ENCODE assay signal across 31 cellular contexts in genomic region chr21:37172646-37173045, GRCh38.
"Had no signal": no experiment of that assay in that cellular context is flagged by ENCODE, and none has a peak within 500 bp of the region (broad histone marks: within the 10 kb centered on the region; RNA-seq: fewer than 3 reads in every experiment).

No MANE protein-coding gene starts in this region.

- H3K4me1 Mint-ChIP-seq: activated B cell treated with CpG ODN at 0.5 μM for 24 hours, T-helper 17 cell had no signal

- H3K9me3 Mint-ChIP-seq: activated B cell treated with CpG ODN at 0.5 μM for 24 hours; activated CD4-positive, alpha-beta T cell treated with anti-CD3 and anti-CD28 coated beads, Interleukin-2, amount 10 ng/mL, durations not matched to agents 24 days and 14 days; activated naive CD4-positive, alpha-beta T cell treated with anti-CD3 and anti-CD28 coated beads for 36 hours; activated naive CD8-positive, alpha-beta T cell treated with anti-CD3 and anti-CD28 coated beads, Interleukin-2, amount 10 ng/mL, durations not matched to agents 7 days and 5 days; activated T-cell treated with anti-CD3 and anti-CD28 coated beads, Interleukin-2, amount 50 U/mL, for 4 hours had no signal

- H3K4me3 ChIP-seq: adrenal gland, breast epithelium, K562, SJCRH30 had no signal

- H3K27ac ChIP-seq: adrenal gland, breast epithelium, SJCRH30 had no signal

- H3K27me3 ChIP-seq: adrenal gland, breast epithelium, SJCRH30 had no signal

- ATAC-seq: activated T-cell treated with anti-CD3 and anti-CD28 coated beads, Interleukin-2, amount 50 U/mL, for 4 hours; K562; Panc1; Right ventricle myocardium inferior; SK-N-SH treated with all-trans-retinoic acid at 6 μM for 48 hours; T-helper 17 cell had no signal

- H3K4me3 Mint-ChIP-seq: activated B cell treated with CpG ODN at 0.5 μM for 24 hours; activated CD4-positive, alpha-beta T cell treated with anti-CD3 and anti-CD28 coated beads, Interleukin-2, amount 10 ng/mL, durations not matched to agents 24 days and 14 days; activated naive CD4-positive, alpha-beta T cell treated with anti-CD3 and anti-CD28 coated beads for 36 hours; activated naive CD8-positive, alpha-beta T cell treated with anti-CD3 and anti-CD28 coated beads, Interleukin-2, amount 10 ng/mL, durations not matched to agents 7 days and 5 days; activated T-cell treated with anti-CD3 and anti-CD28 coated beads, Interleukin-2, amount 50 U/mL, for 4 hours; T-helper 17 cell had no signal

- DNase-seq: activated B cell treated with CpG ODN at 0.5 μM for 24 hours; activated CD4-positive, alpha-beta T cell treated with anti-CD3 and anti-CD28 coated beads for 1 hour; activated CD4-positive, alpha-beta T cell treated with anti-CD3 and anti-CD28 coated beads, Interleukin-2, amount 10 ng/mL, durations not matched to agents 24 days and 14 days; activated CD4-positive, alpha-beta T cell treated with anti-CD3 and anti-CD28 coated beads, Interleukin-2, amount 50 U/mL, for 48 hours; activated CD8-positive, alpha-beta memory T cell treated with anti-CD3 and anti-CD28 coated beads for 24 hours; activated gamma-delta T cell; activated naive CD4-positive, alpha-beta T cell treated with anti-CD3 and anti-CD28 coated beads for 36 hours; activated naive CD8-positive, alpha-beta T cell treated with anti-CD3 and anti-CD28 coated beads, Interleukin-2, amount 10 ng/mL, durations not matched to agents 7 days and 5 days; activated T-cell treated with anti-CD3 and anti-CD28 coated beads, Interleukin-2, amount 50 U/mL, for 4 hours; adrenal gland; anterior cingulate cortex; caudate nucleus; Kasumi-1; NCI-H1048; NCI-H1417; NCI-H1930; NCI-H2171; NCI-H226; NCI-H526; NCI-H774; NK-92 treated with Interleukin-12 subunit alpha and Interleukin-12 subunit beta, amount 100 ng/mL, for 24 hours; OCI-M1; RPMI8226; SJCRH30; T-helper 17 cell; T-helper 9 cell had no signal

- H3K27ac Mint-ChIP-seq: activated B cell treated with CpG ODN at 0.5 μM for 24 hours; activated CD4-positive, alpha-beta T cell treated with anti-CD3 and anti-CD28 coated beads, Interleukin-2, amount 10 ng/mL, durations not matched to agents 24 days and 14 days; activated naive CD4-positive, alpha-beta T cell treated with anti-CD3 and anti-CD28 coated beads for 36 hours; activated naive CD8-positive, alpha-beta T cell treated with anti-CD3 and anti-CD28 coated beads, Interleukin-2, amount 10 ng/mL, durations not matched to agents 7 days and 5 days; T-helper 17 cell had no signal

- H3K27me3 Mint-ChIP-seq: activated B cell treated with CpG ODN at 0.5 μM for 24 hours; activated CD4-positive, alpha-beta T cell treated with anti-CD3 and anti-CD28 coated beads, Interleukin-2, amount 10 ng/mL, durations not matched to agents 24 days and 14 days; activated naive CD8-positive, alpha-beta T cell treated with anti-CD3 and anti-CD28 coated beads, Interleukin-2, amount 10 ng/mL, durations not matched to agents 7 days and 5 days; T-helper 17 cell had no signal
